Comparison of ENCODE assay signal across 11 cellular contexts in the genomic region with DNA sequence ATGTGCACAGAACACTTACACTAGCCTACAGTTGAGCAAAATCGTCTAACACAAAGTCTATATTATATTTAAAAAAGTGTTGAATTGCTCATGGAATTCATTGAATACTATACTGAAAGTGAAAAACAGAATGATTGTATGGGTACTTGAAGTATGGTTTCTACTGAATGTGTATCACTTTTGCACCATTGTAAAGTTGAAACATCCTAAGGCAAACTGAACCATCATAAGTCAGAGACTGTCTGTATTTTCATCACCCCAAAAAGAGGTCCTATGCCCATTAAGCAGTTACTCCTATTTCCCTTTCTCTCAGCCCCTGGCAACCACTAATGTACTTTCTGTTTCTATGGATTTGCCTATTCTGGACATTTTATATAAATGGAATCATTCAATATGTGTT. TPM values are rescaled to one million over a fixed set of nuclear protein-coding genes. Genes with fewer than 3 reads are reported as not detected.
DNase-seq lines count a peak whose midpoint lies in the region; ATAC-seq and TF ChIP-seq lines count a peak whose summit lies in the region.
"Had no signal": no experiment of that assay in that cellular context is flagged by ENCODE, and none has a peak within 500 bp of the region (broad histone marks: within the 10 kb centered on the region; RNA-seq: fewer than 3 reads in every experiment).

No MANE protein-coding gene starts in this region.

- peak overlapping the region; percentile 61 for H3K4me3 Mint-ChIP-seq in activated CD8-positive, alpha-beta memory T cell treated with anti-CD3 and anti-CD28 coated beads, Interleukin-2, amount 10 ng/mL, durations not matched to agents 7 days and 5 days
- H3K4me3 Mint-ChIP-seq in T-helper 17 cell: peak overlapping the region; percentile 61
- H3K4me3 Mint-ChIP-seq in stimulated activated memory B cell treated with anti-CD40 and anti-IgM and Interleukin-4, amounts not matched to agents 10 μg/mL and 1 μg/mL and 100 μg/mL, for 72 hours: no peak overlapping the region

- CTCF ChIA-PET in activated CD8-positive, alpha-beta memory T cell treated with anti-CD3 and anti-CD28 coated beads, Interleukin-2, amount 10 ng/mL, durations not matched to agents 7 days and 5 days (lab: Charles Lee): interaction anchor here (1.0 to 2.7 kb wide), 6 partner anchors 110 to 314 kb away, joined by 3 to 11 read pairs (median 9); no protein-coding TSS in a partner anchor

- no peak for DNase-seq in activated CD8-positive, alpha-beta memory T cell treated with anti-CD3 and anti-CD28 coated beads, Interleukin-2, amount 10 ng/mL, durations not matched to agents 7 days and 5 days
- no peak for DNase-seq in activated CD8-positive, alpha-beta memory T cell treated with anti-CD3 and anti-CD28 coated beads, Interleukin-2, amount 50 U/mL, for 48 hours
- DNase-seq in T-helper 17 cell (no peak), epithelial cell of prostate (ENCODE audit: low read depth, low spot score) (no peak), esophagus muscularis mucosa (ENCODE audit: extremely low spot score) (no peak), ovary (no peak)
- DNase-seq: activated CD4-positive, alpha-beta T cell treated with anti-CD3 and anti-CD28 coated beads, Interleukin-2, amount 50 U/mL, for 48 hours; NCI-H1092 had no signal

- TF ChIP-seq CTCF in esophagus muscularis mucosa (IDR thresholded peaks at IDR 0.05) (no peak), ovary (IDR thresholded peaks at IDR 0.05) (no peak)

- H3K4me1 ChIP-seq in esophagus muscularis mucosa: peaks cover 17 to 59% (median 37%) of the 10 kb centered on the region in 4 donors
- peaks cover 4% of the 10 kb centered on the region for H3K4me1 ChIP-seq in ovary (ENCODE audit: insufficient read depth)

- no peaks in the 10 kb centered on the region for H3K36me3 ChIP-seq in esophagus muscularis mucosa
- no peaks in the 10 kb centered on the region for H3K36me3 ChIP-seq in ovary

- H3K9me3 ChIP-seq in T-helper 17 cell (ENCODE audit: control insufficient read depth, low read length, poor library complexity, severe bottlenecking) (no peaks in the 10 kb centered on the region), esophagus muscularis mucosa (no peaks in the 10 kb centered on the region), ovary (no peaks in the 10 kb centered on the region)

- H3K4me3 ChIP-seq in esophagus muscularis mucosa: no peak overlapping the region
- H3K4me3 ChIP-seq in ovary: no peak overlapping the region
- H3K4me3 ChIP-seq: skin epidermis had no signal

- TF ChIP-seq POLR2A in esophagus muscularis mucosa (IDR thresholded peaks at IDR 0.05; ENCODE audit: low read depth): no peak
- no peak for TF ChIP-seq POLR2A in ovary (IDR thresholded peaks at IDR 0.05)

- H3K27ac ChIP-seq in epithelial cell of prostate (peak overlapping the region; percentile 94), esophagus muscularis mucosa (replicated peaks in 1 of 4) (peak overlapping the region in 1 of 4 donors; percentile 38), ovary (no peak overlapping the region)

- peaks cover 58% of the 10 kb centered on the region for H3K4me1 Mint-ChIP-seq in activated CD8-positive, alpha-beta memory T cell treated with anti-CD3 and anti-CD28 coated beads, Interleukin-2, amount 10 ng/mL, durations not matched to agents 7 days and 5 days
- H3K4me1 Mint-ChIP-seq in T-helper 17 cell: peaks cover 56% of the 10 kb centered on the region
- H3K4me1 Mint-ChIP-seq in stimulated activated memory B cell treated with anti-CD40 and anti-IgM and Interleukin-4, amounts not matched to agents 10 μg/mL and 1 μg/mL and 100 μg/mL, for 72 hours: peaks cover 61% of the 10 kb centered on the region

- H3K27me3 ChIP-seq in esophagus muscularis mucosa (no peaks in the 10 kb centered on the region), ovary (no peaks in the 10 kb centered on the region)

- peak overlapping the region; percentile 84 for H3K27ac Mint-ChIP-seq in activated CD8-positive, alpha-beta memory T cell treated with anti-CD3 and anti-CD28 coated beads, Interleukin-2, amount 10 ng/mL, durations not matched to agents 7 days and 5 days
- peak overlapping the region; percentile 99 for H3K27ac Mint-ChIP-seq in T-helper 17 cell
- H3K27ac Mint-ChIP-seq in stimulated activated memory B cell treated with anti-CD40 and anti-IgM and Interleukin-4, amounts not matched to agents 10 μg/mL and 1 μg/mL and 100 μg/mL, for 72 hours: peak overlapping the region; percentile 77

- H3K9me3 Mint-ChIP-seq in activated CD8-positive, alpha-beta memory T cell treated with anti-CD3 and anti-CD28 coated beads, Interleukin-2, amount 10 ng/mL, durations not matched to agents 7 days and 5 days (ENCODE audit: low read depth): no peaks in the 10 kb centered on the region
- no peaks in the 10 kb centered on the region for H3K9me3 Mint-ChIP-seq in stimulated activated memory B cell treated with anti-CD40 and anti-IgM and Interleukin-4, amounts not matched to agents 10 μg/mL and 1 μg/mL and 100 μg/mL, for 72 hours

- intact Hi-C loops in esophagus muscularis mucosa (cut with DNase I) (no loop called here), ovary (cut with DNase I) (loop anchor here in 3 of 4 donors (10.0 kb wide), 2 partner anchors 141 to 731 kb away; a partner anchor contains a TSS)

- no peak for ATAC-seq in activated CD8-positive, alpha-beta memory T cell treated with anti-CD3 and anti-CD28 coated beads, Interleukin-2, amount 10 ng/mL, durations not matched to agents 7 days and 5 days
- ATAC-seq in T-helper 17 cell (no peak), HG03095 (IDR thresholded peaks at IDR 0.05; ENCODE audit: unreplicated experiment) (no peak)
- no peak for ATAC-seq in stimulated activated memory B cell treated with anti-CD40 and anti-IgM and Interleukin-4, amounts not matched to agents 10 μg/mL and 1 μg/mL and 100 μg/mL, for 72 hours

- peaks cover 3% of the 10 kb centered on the region for H3K36me3 Mint-ChIP-seq in activated CD8-positive, alpha-beta memory T cell treated with anti-CD3 and anti-CD28 coated beads, Interleukin-2, amount 10 ng/mL, durations not matched to agents 7 days and 5 days
- H3K36me3 Mint-ChIP-seq in T-helper 17 cell (ENCODE audit: low read depth): peaks cover 8% of the 10 kb centered on the region
- peaks cover 9% of the 10 kb centered on the region for H3K36me3 Mint-ChIP-seq in stimulated activated memory B cell treated with anti-CD40 and anti-IgM and Interleukin-4, amounts not matched to agents 10 μg/mL and 1 μg/mL and 100 μg/mL, for 72 hours

- TF ChIP-seq EP300 in esophagus muscularis mucosa (IDR thresholded peaks at IDR 0.05) (no peak), ovary (IDR thresholded peaks at IDR 0.05) (no peak)

- no peaks in the 10 kb centered on the region for H3K27me3 Mint-ChIP-seq in activated CD8-positive, alpha-beta memory T cell treated with anti-CD3 and anti-CD28 coated beads, Interleukin-2, amount 10 ng/mL, durations not matched to agents 7 days and 5 days
- no peaks in the 10 kb centered on the region for H3K27me3 Mint-ChIP-seq in T-helper 17 cell
- no peaks in the 10 kb centered on the region for H3K27me3 Mint-ChIP-seq in stimulated activated memory B cell treated with anti-CD40 and anti-IgM and Interleukin-4, amounts not matched to agents 10 μg/mL and 1 μg/mL and 100 μg/mL, for 72 hours

- WGBS in esophagus muscularis mucosa: 88% methylated on average over 1 of the region's 1 CpG
- 81 to 94% (median 88%) methylated on average over 1 of the region's 1 CpG for WGBS in ovary, 3 donors

RNA-seq across cellular contexts. Expression of a gene that starts 4.4 kb away (rescaled TPM):
- total RNA-seq in activated CD8-positive, alpha-beta memory T cell treated with anti-CD3 and anti-CD28 coated beads, Interleukin-2, amount 10 ng/mL, durations not matched to agents 7 days and 5 days: 10 to 100 TPM; 11.6 to 14.2 TPM
- 1 to 10 TPM; 8.0 to 9.1 TPM for total RNA-seq in T-helper 17 cell
- total RNA-seq in esophagus muscularis mucosa: 1 to 10 TPM; 2.1 to 4.5 (median 3.7) TPM
- total RNA-seq in ovary: 10 to 100 TPM; 13.1 to 65.5 (median 31.4) TPM
- polyA plus RNA-seq in ovary: 10 to 100 TPM; 14.4 to 29.2 TPM

RNA-seq across cellular contexts. Expression of a gene that starts 4.8 kb away (rescaled TPM):
- total RNA-seq in activated CD8-positive, alpha-beta memory T cell treated with anti-CD3 and anti-CD28 coated beads, Interleukin-2, amount 10 ng/mL, durations not matched to agents 7 days and 5 days: 10 to 100 TPM; 44.3 to 63.2 TPM
- total RNA-seq in T-helper 17 cell (10 to 100 TPM; 48.6 to 54.2 TPM), esophagus muscularis mucosa (1 to 10 TPM in 2 of 4 donors, under 1 TPM in 2; 0.92 to 2.1 (median 1.1) TPM), ovary (10 to 100 TPM in 6 of 7 donors, 1 to 10 TPM in 1; 9.9 to 27.2 (median 13.0) TPM)
- polyA plus RNA-seq in ovary: 10 to 100 TPM; 12.1 to 19.6 TPM
